In the genomic region with DNA sequence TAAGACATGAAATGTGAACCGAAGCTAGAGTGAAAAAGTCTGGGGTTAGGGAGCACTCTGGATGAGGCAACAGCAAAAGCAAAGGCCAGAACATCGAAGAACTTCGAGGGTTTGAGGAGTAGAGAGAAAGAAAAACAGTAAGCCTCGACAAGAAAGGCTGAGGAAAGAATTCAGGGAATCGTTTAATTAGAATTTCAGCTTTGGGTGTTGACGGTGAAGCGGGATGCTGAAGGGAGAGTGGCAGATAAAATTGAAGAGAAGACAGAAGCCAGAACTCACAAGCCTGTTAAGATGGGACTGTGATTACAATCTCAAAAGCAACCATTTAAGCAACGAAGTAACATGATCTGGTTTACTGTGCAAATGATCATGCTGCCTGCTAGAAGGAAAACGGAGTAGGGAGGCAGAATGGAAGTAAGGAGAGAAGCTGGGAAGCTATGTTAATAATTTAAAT, we compare ENCODE assay signal across 8 cellular contexts. TPM values are rescaled to one million over a fixed set of nuclear protein-coding genes. Genes with fewer than 3 reads are reported as not detected.
DNase-seq lines count a peak whose midpoint lies in the region; ATAC-seq and TF ChIP-seq lines count a peak whose summit lies in the region.

No MANE protein-coding gene starts in this region.

- H3K4me1 ChIP-seq in Peyer's patch, result peaks cover 0 to 9% (median 0%) of the 10 kb centered on the region in 4 donors

- H3K4me3 ChIP-seq in Peyer's patch (no peak overlapping the region), retinal pigment epithelial cell (ENCODE audit: low read length) (peak overlapping the region; percentile 57)

- peak overlapping the region; percentile 13 to 94 (median 52) for H3K27ac ChIP-seq in Peyer's patch

- no peak for TF ChIP-seq POLR2A in Peyer's patch (IDR thresholded peaks at IDR 0.05)

- TF ChIP-seq CTCF in Peyer's patch (IDR thresholded peaks at IDR 0.05) (no peak), retinal pigment epithelial cell (conservative IDR thresholded peaks at IDR 0.05; ENCODE audit: low read depth, low read length) (no peak)

- ATAC-seq in GM21515 (IDR thresholded peaks at IDR 0.05; ENCODE audit: unreplicated experiment), result no peak
- no peak for ATAC-seq in esophagus mucosa

- in situ Hi-C loops in G401 (cut with HindIII; ENCODE audit: low sequenced_read_pairs), result no loop called here

- H3K36me3 ChIP-seq in Peyer's patch, result no peaks in the 10 kb centered on the region

- DNase-seq in G401 (ENCODE audit: low spot score), result peak; percentile 41
- DNase-seq in Peyer's patch, result no peak
- peak; percentile 85 for DNase-seq in fibroblast of gingiva (ENCODE audit: low read depth)
- DNase-seq in retinal pigment epithelial cell (ENCODE audit: low read depth), result no peak
- DNase-seq in COLO668 (lab: John Stamatoyannopoulos, UW; ENCODE audit: unreplicated experiment), result no peak
- DNase-seq in NAMALWA (ENCODE audit: low spot score), result no peak

- no peaks in the 10 kb centered on the region for H3K9me3 ChIP-seq in Peyer's patch

- no peaks in the 10 kb centered on the region for H3K27me3 ChIP-seq in Peyer's patch

RNA-seq across cellular contexts. Expression of a gene that starts 2.1 kb away (rescaled TPM):
- total RNA-seq in G401 (2014; rRNA removed; shearing (Covaris generic)), result 3.2 and 6.8 TPM in 2 replicates
- total RNA-seq in Peyer's patch (10 to 100 TPM in 1 of 4 donors, 1 to 10 TPM in 3; 4.0 to 24.8 (median 6.4) TPM), esophagus mucosa (3.2 TPM)

RNA-seq across cellular contexts. Expression of a gene that starts 28.7 kb away (rescaled TPM):
- 1,486 and 1,494 TPM in 2 replicates for total RNA-seq in G401 (2014; rRNA removed; shearing (Covaris generic))
- 100 to 1,000 TPM; 139 to 914 (median 434) TPM for total RNA-seq in Peyer's patch
- 73.8 TPM for total RNA-seq in esophagus mucosa

Comparison
In these comparisons a context has a peak if more than half of its experiments do, and no peak if none do; other contexts are left out.
1. DNase-seq: peak in G401 (single experiment) and fibroblast of gingiva (single experiment); none in Peyer's patch (0 of 3), retinal pigment epithelial cell (single experiment), COLO668 (single experiment) and NAMALWA (single experiment).